In the genomic region with DNA sequence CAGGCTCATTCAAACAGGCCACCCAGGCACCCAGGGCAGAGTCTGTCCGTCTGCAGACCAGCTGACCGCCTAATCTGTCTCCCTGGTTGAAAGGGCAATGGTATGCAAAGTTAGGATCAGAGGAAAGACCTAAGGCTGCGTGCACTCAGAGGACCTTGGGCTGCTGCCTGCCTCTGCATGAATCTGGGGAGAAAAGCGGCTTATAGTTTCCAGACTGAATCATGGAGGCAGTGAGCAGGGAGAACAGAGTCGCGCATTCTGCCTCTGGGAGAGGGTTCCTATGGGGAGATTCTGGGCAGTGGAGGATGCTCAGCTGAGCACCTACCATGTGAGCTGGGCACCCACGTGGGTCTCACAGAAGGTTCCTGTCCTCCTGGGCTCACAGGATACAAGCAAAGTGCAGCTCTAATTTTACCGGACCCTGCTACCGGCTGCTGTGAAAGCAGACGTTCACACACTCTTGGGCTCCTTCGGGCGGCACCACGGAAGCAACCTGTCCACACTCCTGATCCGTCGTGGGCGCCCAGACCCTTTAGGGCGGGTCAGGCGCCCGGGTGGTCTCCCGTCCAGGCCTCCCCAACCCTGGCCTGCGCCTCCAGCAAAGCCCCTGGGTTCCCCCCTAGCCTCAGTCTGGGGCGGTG, we compare ENCODE assay signal across 8 cellular contexts. TPM values are rescaled to one million over a fixed set of nuclear protein-coding genes. Genes with fewer than 3 reads are reported as not detected.
DNase-seq lines count a peak whose midpoint lies in the region; ATAC-seq, FAIRE-seq and TF ChIP-seq lines count a peak whose summit lies in the region.

No MANE protein-coding gene starts in this region.

- H3K4me2 ChIP-seq in A549: peak overlapping the region; percentile 95

- no peak for TF ChIP-seq CTCF in A549 (IDR thresholded peaks at IDR 0.05)

- POLR2A ChIA-PET in A549 (lab: Yijun Ruan, JAX): no interaction called here

- DNase-seq in A549 (ENCODE audit: low read depth in 1 of 2, low spot score in 1 of 2) (peak in 1 of 2 experiments; percentile 47), GM18507 (ENCODE audit: extremely low spot score, insufficient read length, low read depth) (no peak), RKO (ENCODE audit: low spot score) (peak; percentile 72), caudate nucleus (lab: John Stamatoyannopoulos, UW) (peak in 49 of 61 donors; percentile 13 to 84 (median 41)), left lobe of liver (ENCODE audit: low spot score) (peak; percentile 71), H4 (ENCODE audit: low spot score) (no peak)
- peak; percentile 40 for DNase-seq in stimulated activated naive CD8-positive, alpha-beta T cell treated with anti-CD3 and anti-CD28 coated beads, Interleukin-15, Interleukin-2, amounts not matched to agents 100 U/mL and 50 U/mL, for 24 hours

- CTCF ChIA-PET in A549 (lab: Yijun Ruan, JAX): interaction anchor here (0.8 to 2.3 kb wide), 7 partner anchors 21 to 414 kb away, joined by 3 to 8 read pairs (median 3); no protein-coding TSS in a partner anchor

- no peak for TF ChIP-seq POLR2A in A549 (IDR thresholded peaks at IDR 0.05; ENCODE audit: low read length)

- peaks cover 35% of the 10 kb centered on the region for H3K4me1 ChIP-seq in A549

- no peak for TF ChIP-seq EP300 in A549 (IDR thresholded peaks at IDR 0.05)

- 21% methylated on average over 15 of the region's 22 CpGs for WGBS in A549 (ENCODE audit: missing lambda C conversion rate)

- ATAC-seq in A549: peak; percentile 61 to 63
- ATAC-seq in HG02970 (IDR thresholded peaks at IDR 0.05; ENCODE audit: low FRiP score, unreplicated experiment): peak; percentile 11
- ATAC-seq in left lobe of liver: peak; percentile 58
- peak; percentile 17 for ATAC-seq in stimulated activated naive CD8-positive, alpha-beta T cell treated with anti-CD3 and anti-CD28 coated beads, Interleukin-15, Interleukin-2, amounts not matched to agents 100 U/mL and 50 U/mL, for 24 hours

- no peak for TF ChIP-seq RAD21 in A549 (conservative IDR thresholded peaks at IDR 0.05 in 1 of 2, IDR thresholded peaks at IDR 0.05 in 1 of 2)

- H3K27ac ChIP-seq in A549: peak overlapping the region; percentile 85 to 96
- H3K27ac ChIP-seq in caudate nucleus (ENCODE audit: low read depth, low read length): peak overlapping the region; percentile 89

- FAIRE-seq in A549 (lab: Jason Lieb, UNC) (no peak), GM18507 (lab: Jason Lieb, UNC) (peak; percentile 44)

- peak overlapping the region; percentile 72 for H3K4me3 ChIP-seq in A549

- no peaks in the 10 kb centered on the region for H3K9me3 ChIP-seq in A549

TF ChIP-seq in A549, 52 proteins besides CTCF, POLR2A, EP300 and RAD21:
- TF ChIP-seq, protein P1, sequence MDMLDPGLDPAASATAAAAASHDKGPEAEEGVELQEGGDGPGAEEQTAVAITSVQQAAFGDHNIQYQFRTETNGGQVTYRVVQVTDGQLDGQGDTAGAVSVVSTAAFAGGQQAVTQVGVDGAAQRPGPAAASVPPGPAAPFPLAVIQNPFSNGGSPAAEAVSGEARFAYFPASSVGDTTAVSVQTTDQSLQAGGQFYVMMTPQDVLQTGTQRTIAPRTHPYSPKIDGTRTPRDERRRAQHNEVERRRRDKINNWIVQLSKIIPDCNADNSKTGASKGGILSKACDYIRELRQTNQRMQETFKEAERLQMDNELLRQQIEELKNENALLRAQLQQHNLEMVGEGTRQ (IDR thresholded peaks at IDR 0.05): peak; percentile 73
- TF ChIP-seq HOXB13 (CRISPR knock-in tag; IDR thresholded peaks at IDR 0.05; ENCODE audit: low read depth) (no peak), CEBPB (IDR thresholded peaks at IDR 0.05) (no peak), TP53 (CRISPR knock-in tag; IDR thresholded peaks at IDR 0.05) (no peak), EHMT2 (IDR thresholded peaks at IDR 0.05; ENCODE audit: low read depth) (no peak), EHF (CRISPR knock-in tag; IDR thresholded peaks at IDR 0.05) (no peak), ZNF302 (CRISPR knock-in tag; IDR thresholded peaks at IDR 0.05) (no peak), SMC3 (IDR thresholded peaks at IDR 0.05) (no peak), RARB (CRISPR knock-in tag; IDR thresholded peaks at IDR 0.05) (no peak)
- TF ChIP-seq, protein P2, sequence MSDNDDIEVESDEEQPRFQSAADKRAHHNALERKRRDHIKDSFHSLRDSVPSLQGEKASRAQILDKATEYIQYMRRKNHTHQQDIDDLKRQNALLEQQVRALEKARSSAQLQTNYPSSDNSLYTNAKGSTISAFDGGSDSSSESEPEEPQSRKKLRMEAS (IDR thresholded peaks at IDR 0.05): peak; percentile 73
- TF ChIP-seq, protein P3, sequence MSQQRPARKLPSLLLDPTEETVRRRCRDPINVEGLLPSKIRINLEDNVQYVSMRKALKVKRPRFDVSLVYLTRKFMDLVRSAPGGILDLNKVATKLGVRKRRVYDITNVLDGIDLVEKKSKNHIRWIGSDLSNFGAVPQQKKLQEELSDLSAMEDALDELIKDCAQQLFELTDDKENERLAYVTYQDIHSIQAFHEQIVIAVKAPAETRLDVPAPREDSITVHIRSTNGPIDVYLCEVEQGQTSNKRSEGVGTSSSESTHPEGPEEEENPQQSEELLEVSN (IDR thresholded peaks at IDR 0.05; ENCODE audit: borderline replicate concordance, low read depth): 0 out of 2 replicates have a peak, but pooled peaks have one; percentile 2

RNA-seq across cellular contexts. Expression of a gene that starts 0.8 kb away (rescaled TPM):
- 81.1 and 111 TPM in 2 replicates for polyA plus RNA-seq in A549 (2011; rRNA removed)
- polyA plus RNA-seq in A549 (2012; cell fraction: cytosol; rRNA removed): 281 and 385 TPM in 2 replicates
- polyA plus RNA-seq in A549 (2012; cell fraction: nucleus; rRNA removed): 568 and 899 TPM in 2 replicates
- polyA plus RNA-seq in A549 (2017; fragmentation: RNase III; extraction: RNeasy Plus Mini Kit Qiagen cat#74134 plus additional on column Dnase treatment): 151 to 160 TPM (median 154 TPM) in 3 replicates
- 151 and 173 TPM in 2 replicates for polyA minus RNA-seq in A549 (2011; rRNA and poly(A)+ RNA removed)
- total RNA-seq in left lobe of liver: 170 TPM
- 19.5 and 26.8 TPM in 2 replicates for total RNA-seq in H4 (2014; rRNA removed; shearing (Covaris generic))

RNA-seq across cellular contexts. Expression of a gene that starts 51.6 kb away (rescaled TPM):
- 2,000 and 2,573 TPM in 2 replicates for polyA plus RNA-seq in A549 (2011; rRNA removed)
- 1,783 and 1,966 TPM in 2 replicates for polyA plus RNA-seq in A549 (2012; cell fraction: cytosol; rRNA removed)
- polyA plus RNA-seq in A549 (2012; cell fraction: nucleus; rRNA removed): 1,709 and 1,846 TPM in 2 replicates
- 993 to 1,034 TPM (median 1,028 TPM) in 3 replicates for polyA plus RNA-seq in A549 (2017; fragmentation: RNase III; extraction: RNeasy Plus Mini Kit Qiagen cat#74134 plus additional on column Dnase treatment)
- polyA minus RNA-seq in A549 (2011; rRNA and poly(A)+ RNA removed): 1,104 and 1,174 TPM in 2 replicates
- 436 TPM for total RNA-seq in left lobe of liver
- total RNA-seq in H4 (2014; rRNA removed; shearing (Covaris generic)): 1,269 and 1,552 TPM in 2 replicates

Comparison
In these comparisons a context has a peak if more than half of its experiments do, and no peak if none do; other contexts are left out.
1. ATAC-seq: peak in every context shown above with its lines; median percentile 62 in A549; 58 in left lobe of liver; 17 in stimulated activated naive CD8-positive, alpha-beta T cell treated with anti-CD3 and anti-CD28 coated beads, Interleukin-15, Interleukin-2, amounts not matched to agents 100 U/mL and 50 U/mL, for 24 hours; 11 in HG02970.
2. DNase-seq: peak in RKO (single experiment), caudate nucleus (49 of 61), left lobe of liver (single experiment) and stimulated activated naive CD8-positive, alpha-beta T cell treated with anti-CD3 and anti-CD28 coated beads, Interleukin-15, Interleukin-2, amounts not matched to agents 100 U/mL and 50 U/mL, for 24 hours (single experiment); none in GM18507 (single experiment) and H4 (single experiment).